In the genomic region with DNA sequence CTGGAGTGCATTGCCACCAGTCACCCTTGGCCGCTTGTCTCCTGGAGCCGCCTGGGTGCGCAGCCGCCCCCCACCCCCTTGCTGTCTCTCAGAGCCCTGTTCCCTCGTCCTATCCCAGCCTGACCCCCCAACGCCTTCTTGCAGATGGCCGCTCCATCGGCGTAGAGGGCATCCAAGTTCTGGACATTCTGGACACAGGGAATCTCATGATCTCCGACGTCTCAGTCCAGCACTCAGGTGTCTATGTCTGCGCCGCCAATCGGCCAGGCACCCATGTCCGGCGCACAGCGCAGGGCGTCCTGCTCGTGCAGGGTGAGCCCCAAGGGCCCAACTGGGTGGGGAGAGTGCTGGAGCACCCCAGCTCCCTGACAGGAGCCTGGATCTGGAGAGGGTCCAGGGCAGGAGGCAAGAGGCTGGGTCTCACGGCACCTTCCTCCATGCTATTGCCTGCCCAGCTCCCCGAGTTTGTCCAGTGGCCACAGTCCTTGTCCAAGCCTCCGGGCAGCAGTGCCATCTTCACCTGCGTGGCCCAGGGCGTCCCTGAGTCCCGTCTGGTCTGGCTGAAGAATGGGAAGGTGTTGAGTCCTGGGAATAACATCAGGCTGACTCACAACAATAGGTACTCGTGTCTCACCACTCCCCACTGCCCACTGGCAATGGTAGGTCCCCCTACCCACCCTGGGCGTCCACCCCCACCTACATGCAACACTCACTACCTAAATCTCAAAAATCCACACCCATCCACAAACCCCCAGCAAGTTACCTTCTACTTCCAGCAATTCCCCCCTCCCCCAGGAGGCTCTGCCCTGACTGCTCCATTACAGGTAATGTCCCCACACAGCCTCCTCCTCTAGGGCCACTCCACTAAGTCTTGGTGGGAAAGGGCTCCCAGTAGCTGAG, we compare ENCODE assay signal across 21 cellular contexts.
"Had no signal": no experiment of that assay in that cellular context is flagged by ENCODE, and none has a peak within 500 bp of the region (broad histone marks: within the 10 kb centered on the region; RNA-seq: fewer than 3 reads in every experiment).

No MANE protein-coding gene starts in this region.

- H3K27me3 ChIP-seq: thyroid gland, uterus had no signal

- H3K4me3 Mint-ChIP-seq: activated CD8-positive, alpha-beta memory T cell treated with anti-CD3 and anti-CD28 coated beads, Interleukin-2, amount 10 ng/mL, durations not matched to agents 7 days and 5 days; activated naive CD8-positive, alpha-beta T cell treated with anti-CD3 and anti-CD28 coated beads, Interleukin-2, amount 10 ng/mL, durations not matched to agents 7 days and 5 days; dendritic cell treated with granulocyte-macrophage colony-stimulating factor and Interleukin-4, amounts not matched to agents 40 ng/mL and 50 ng/mL, for 4 days; nephron had no signal

- H3K9me3 Mint-ChIP-seq: activated naive CD8-positive, alpha-beta T cell treated with anti-CD3 and anti-CD28 coated beads, Interleukin-2, amount 10 ng/mL, durations not matched to agents 7 days and 5 days; dendritic cell treated with granulocyte-macrophage colony-stimulating factor and Interleukin-4, amounts not matched to agents 40 ng/mL and 50 ng/mL, for 4 days; nephron had no signal

- DNase-seq: activated CD8-positive, alpha-beta memory T cell treated with anti-CD3 and anti-CD28 coated beads, Interleukin-2, amount 10 ng/mL, durations not matched to agents 7 days and 5 days; activated gamma-delta T cell treated with Interleukin-2 at 50 U/mL for 16 hours; activated naive CD8-positive, alpha-beta T cell treated with anti-CD3 and anti-CD28 coated beads, Interleukin-2, amount 10 ng/mL, durations not matched to agents 7 days and 5 days; cerebellar nuclear complex; effector memory CD4-positive, alpha-beta T cell; foreskin melanocyte; kidney glomerular epithelial cell; left ventricle myocardium superior; mesenchymal stem cell; stimulated activated CD4-positive, alpha-beta T cell treated with anti-CD3 and anti-CD28 coated beads, Interleukin-4, amount 100 ng/mL, for 4 hours; stimulated activated CD8-positive, alpha-beta memory T cell treated with anti-CD3 and anti-CD28 coated beads, Interleukin-4, amount 100 ng/mL, for 48 hours; SW 1271; T-helper 9 cell; thyroid gland; uterus had no signal

- H3K9me3 ChIP-seq: prostate gland, thyroid gland, uterus had no signal

- H3K27me3 Mint-ChIP-seq: activated CD8-positive, alpha-beta memory T cell treated with anti-CD3 and anti-CD28 coated beads, Interleukin-2, amount 10 ng/mL, durations not matched to agents 7 days and 5 days; activated naive CD8-positive, alpha-beta T cell treated with anti-CD3 and anti-CD28 coated beads, Interleukin-2, amount 10 ng/mL, durations not matched to agents 7 days and 5 days had no signal

- H3K36me3 ChIP-seq: prostate gland, thyroid gland, uterus had no signal

- H3K27ac ChIP-seq: prostate gland, thyroid gland, uterus had no signal

- H3K27ac Mint-ChIP-seq: activated CD8-positive, alpha-beta memory T cell treated with anti-CD3 and anti-CD28 coated beads, Interleukin-2, amount 10 ng/mL, durations not matched to agents 7 days and 5 days had no signal

- H3K4me1 ChIP-seq: prostate gland, uterus had no signal

- ATAC-seq: activated CD4-positive, CD25-positive, alpha-beta regulatory T cell treated with anti-CD3 and anti-CD28 coated beads, Interleukin-2, amount 50 U/mL, for 24 hours; activated CD8-positive, alpha-beta memory T cell treated with anti-CD3 and anti-CD28 coated beads, Interleukin-2, amount 10 ng/mL, durations not matched to agents 7 days and 5 days; left ventricle myocardium superior; right cardiac atrium had no signal

- H3K4me3 ChIP-seq: prostate gland, skin epidermis, thyroid gland, uterus had no signal

- H3K36me3 Mint-ChIP-seq: activated CD8-positive, alpha-beta memory T cell treated with anti-CD3 and anti-CD28 coated beads, Interleukin-2, amount 10 ng/mL, durations not matched to agents 7 days and 5 days had no signal
